22 cellular contexts compared by ENCODE assay signal in the genomic region with DNA sequence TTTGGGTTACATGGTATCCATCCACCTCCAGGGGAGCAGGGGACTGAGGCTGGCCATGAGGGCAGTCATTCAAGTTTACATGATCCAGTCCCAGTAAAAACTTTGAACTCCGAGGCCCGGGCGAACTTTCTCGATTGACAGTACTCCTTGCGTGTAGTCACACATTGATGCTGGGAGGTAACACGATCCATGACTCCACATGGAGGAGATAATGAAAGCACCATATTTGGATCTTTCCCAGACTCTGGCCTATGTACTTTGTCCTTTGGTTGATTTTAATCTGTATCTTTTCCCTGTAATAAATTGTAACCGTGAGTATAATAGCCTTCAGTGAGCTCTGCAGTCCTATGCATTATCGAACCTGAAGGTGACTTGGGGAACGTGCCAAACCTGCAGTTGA.
"Had no signal": no experiment of that assay in that cellular context is flagged by ENCODE, and none has a peak within 500 bp of the region (broad histone marks: within the 10 kb centered on the region; RNA-seq: fewer than 3 reads in every experiment).

No MANE protein-coding gene starts in this region.

- H3K4me1 ChIP-seq: foreskin keratinocyte, left lung, parathyroid adenoma, upper lobe of right lung had no signal

- H3K9ac ChIP-seq: parathyroid adenoma had no signal

- H3K27me3 ChIP-seq: dorsolateral prefrontal cortex, foreskin keratinocyte, hepatocyte, left lung, upper lobe of right lung had no signal

- H3K9me3 ChIP-seq: left lung, upper lobe of right lung had no signal

- H3K4me2 ChIP-seq: hepatocyte had no signal

- H3K27ac ChIP-seq: dorsolateral prefrontal cortex, foreskin keratinocyte, hepatocyte, left lung, parathyroid adenoma, upper lobe of right lung had no signal

- FAIRE-seq: colon had no signal

- ATAC-seq: activated CD8-positive, alpha-beta T cell treated with anti-CD3 and anti-CD28 coated beads for 36 hours; activated T-helper 17 cell treated with anti-CD3 and anti-CD28 coated beads, Interleukin-2, amount 50 U/mL, for 72 hours; left lung; stimulated activated naive CD8-positive, alpha-beta T cell treated with anti-CD3 and anti-CD28 coated beads, Interleukin-15, amount 100 ng/mL, for 72 hours; upper lobe of right lung had no signal

- H3K4me3 ChIP-seq: dorsolateral prefrontal cortex, hepatocyte, left lung, upper lobe of right lung had no signal

- H3K36me3 ChIP-seq: left lung, upper lobe of right lung had no signal

- DNase-seq: activated CD4-positive, alpha-beta T cell treated with anti-CD3 and anti-CD28 coated beads, Interleukin-2, amount 10 ng/mL, durations not matched to agents 24 days and 14 days; activated CD4-positive, CD25-positive, alpha-beta regulatory T cell; activated CD8-positive, alpha-beta T cell treated with anti-CD3 and anti-CD28 coated beads for 36 hours; activated naive CD4-positive, alpha-beta T cell; activated naive CD8-positive, alpha-beta T cell treated with anti-CD3 and anti-CD28 coated beads for 36 hours; activated T-cell treated with anti-CD3 and anti-CD28 coated beads, Interleukin-2, amount 50 U/mL, for 1 hour; amniotic stem cell; dorsolateral prefrontal cortex; islet precursor cell; left lung; retina; stimulated activated CD4-positive, alpha-beta T cell treated with anti-CD3 and anti-CD28 coated beads, Interleukin-15, amount 100 ng/mL, for 24 hours; stimulated activated CD4-positive, alpha-beta T cell treated with anti-CD3 and anti-CD28 coated beads, Interleukin-2, amount 100 ng/mL, for 48 hours; stimulated activated naive CD8-positive, alpha-beta T cell treated with anti-CD3 and anti-CD28 coated beads, Interleukin-15, amount 100 ng/mL, for 72 hours; T-helper 1 cell; T-helper 9 cell; upper lobe of right lung had no signal

- H2AFZ ChIP-seq: hepatocyte, parathyroid adenoma had no signal

- H3K79me2 ChIP-seq: hepatocyte, parathyroid adenoma had no signal
